In the genomic region with DNA sequence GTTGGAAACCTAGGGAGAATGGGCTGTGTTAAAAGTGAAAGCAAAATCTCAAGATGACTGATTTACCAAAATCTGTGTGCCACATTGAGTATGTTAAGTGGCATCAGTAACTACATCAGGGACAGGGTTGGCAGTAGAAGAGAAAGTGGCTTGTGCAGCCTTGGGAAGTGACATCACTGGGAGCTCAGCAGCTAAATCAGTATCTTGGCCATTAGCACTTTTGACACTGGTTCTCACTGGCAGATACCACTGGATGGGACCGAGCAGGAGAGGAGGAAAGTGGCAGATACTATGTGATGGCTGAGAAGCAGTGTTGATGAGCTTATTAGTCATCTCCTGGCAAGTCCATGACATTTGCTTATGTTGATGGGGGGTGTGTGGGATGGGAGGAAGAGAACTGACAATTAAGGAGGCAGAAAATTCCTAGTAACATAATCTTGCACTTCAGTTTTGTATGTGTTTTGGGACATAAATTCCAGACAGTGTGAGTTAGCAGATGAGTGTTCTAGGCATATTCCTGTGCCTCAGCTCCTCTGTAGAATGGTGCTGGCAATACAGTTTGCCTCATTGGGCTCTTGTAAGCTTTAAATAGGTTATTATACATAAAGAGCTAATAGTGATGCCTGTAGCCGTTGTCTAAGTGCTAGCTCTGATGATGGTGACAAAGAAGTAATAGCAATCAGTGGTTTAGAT, we compare ENCODE assay signal across 9 cellular contexts.
A peak's percentile ranks its signal among the peaks of the same experiment; 100 is the strongest.
DNase-seq lines count a peak whose midpoint lies in the region; ATAC-seq lines count a peak whose summit lies in the region.
"Had no signal": no experiment of that assay in that cellular context is flagged by ENCODE, and none has a peak within 500 bp of the region (broad histone marks: within the 10 kb centered on the region; RNA-seq: fewer than 3 reads in every experiment).

No MANE protein-coding gene starts in this region.

- H2BK12ac ChIP-seq in mesenchymal stem cell (ENCODE audit: low read length in 2 of 2), result peak overlapping the region in 1 of 2 experiments; percentile 64

- no peak overlapping the region for H2AFZ ChIP-seq in mesenchymal stem cell (ENCODE audit: low read depth, low read length)

- peak overlapping the region; percentile 57 for H4K8ac ChIP-seq in mesenchymal stem cell (ENCODE audit: low read length)

- H3K9ac ChIP-seq in adipocyte (ENCODE audit: low read length) (no peak overlapping the region), mesenchymal stem cell (ENCODE audit: low read length) (peak overlapping the region; percentile 28)

- H2BK120ac ChIP-seq in mesenchymal stem cell (ENCODE audit: low read depth, low read length), result no peak overlapping the region

- no peak overlapping the region for H3K18ac ChIP-seq in mesenchymal stem cell (ENCODE audit: low read depth in 1 of 2, low read length in 2 of 2)

- H3K36me3 ChIP-seq in adipocyte (ENCODE audit: control insufficient read depth, insufficient read depth, low read length, severe bottlenecking) (no peaks in the 10 kb centered on the region), mesenchymal stem cell (ENCODE audit: control insufficient read depth in 1 of 2, insufficient read depth in 2 of 2, low read depth in 1 of 2, low read length in 2 of 2) (no peaks in the 10 kb centered on the region)

- H2BK5ac ChIP-seq in mesenchymal stem cell (ENCODE audit: low read depth, low read length, poor library complexity, severe bottlenecking), result no peak overlapping the region

- H3K23ac ChIP-seq in mesenchymal stem cell (ENCODE audit: low read length in 2 of 2), result no peak overlapping the region

- H3K4me1 ChIP-seq in adipocyte (ENCODE audit: control insufficient read depth, insufficient read depth, low read length), result peaks cover 9% of the 10 kb centered on the region
- peaks cover 6% of the 10 kb centered on the region for H3K4me1 ChIP-seq in mesenchymal stem cell (ENCODE audit: control insufficient read depth, insufficient read depth, low read depth, low read length)

- H2AK5ac ChIP-seq in mesenchymal stem cell (ENCODE audit: low read length, severe bottlenecking), result peak overlapping the region; percentile 41

- peak overlapping the region; percentile 50 for H3K27ac ChIP-seq in mesenchymal stem cell (ENCODE audit: low read length, poor library complexity, severe bottlenecking)

- H3K79me1 ChIP-seq in mesenchymal stem cell (replicated peaks; ENCODE audit: low read length, poor library complexity, severe bottlenecking), result no peaks in the 10 kb centered on the region

- H3K4me3 ChIP-seq in adipocyte (ENCODE audit: low read length) (peak overlapping the region; percentile 30), mesenchymal stem cell (ENCODE audit: insufficient read depth in 1 of 2, low read depth in 1 of 2, low read length in 2 of 2) (peak overlapping the region in 1 of 2 experiments; percentile 71)

- no peak overlapping the region for H3K14ac ChIP-seq in mesenchymal stem cell (ENCODE audit: low read length in 2 of 2)

- H2BK15ac ChIP-seq in mesenchymal stem cell (ENCODE audit: low read depth, poor library complexity, severe bottlenecking), result no peak overlapping the region

- no peaks in the 10 kb centered on the region for H3K27me3 ChIP-seq in adipocyte (replicated peaks; ENCODE audit: control insufficient read depth, insufficient read depth, low read length)
- H3K27me3 ChIP-seq in mesenchymal stem cell (ENCODE audit: control insufficient read depth in 1 of 2, insufficient read depth in 1 of 2, low read length in 2 of 2), result no peaks in the 10 kb centered on the region

- H4K91ac ChIP-seq in mesenchymal stem cell (ENCODE audit: low read length), result no peak overlapping the region

- DNase-seq in AG20443 (ENCODE audit: low spot score) (peak; percentile 28), HCEC 1CT (peak; percentile 25), adipocyte (ENCODE audit: low read depth) (peak; percentile 18), mesenchymal stem cell (peak; percentile 52), COLO668 (lab: John Stamatoyannopoulos, UW; ENCODE audit: unreplicated experiment) (no peak), KBM-7 (no peak)

- no peak overlapping the region for H3K4ac ChIP-seq in mesenchymal stem cell (ENCODE audit: low read depth in 1 of 2, low read length in 2 of 2)

- in situ Hi-C loops in KBM-7 (cut with MboI; ENCODE audit: low pct_unique_long_range_greater_than_20kb, low sequenced_read_pairs), result no loop called here

- H3K4me2 ChIP-seq in mesenchymal stem cell (ENCODE audit: low read length, poor library complexity, severe bottlenecking), result peak overlapping the region; percentile 57

- H3K9me3 ChIP-seq in adipocyte (ENCODE audit: control insufficient read depth, low read length) (no peaks in the 10 kb centered on the region), mesenchymal stem cell (ENCODE audit: control insufficient read depth, low read length) (no peaks in the 10 kb centered on the region)

- 36% methylated on average over 2 of the region's 2 CpGs for WGBS in mesenchymal stem cell

- ATAC-seq in GM21529 (IDR thresholded peaks at IDR 0.05; ENCODE audit: unreplicated experiment) (no peak), HG03108 (IDR thresholded peaks at IDR 0.05; ENCODE audit: unreplicated experiment) (no peak)
- ATAC-seq: left lobe of liver had no signal

Comparison
In these comparisons a context has a peak if more than half of its experiments do, and no peak if none do; other contexts are left out.
1. DNase-seq: peak in AG20443 (single experiment), HCEC 1CT (single experiment), adipocyte (single experiment) and mesenchymal stem cell (single experiment); none in COLO668 (single experiment) and KBM-7 (single experiment).